ENCODE assay signal across 1 cellular context in genomic region chr20:32490942-32491763, GRCh38.
TF ChIP-seq lines count a peak whose summit lies in the region.

No MANE protein-coding gene starts in this region.

TF ChIP-seq in IMR-90, 13 proteins besides CTCF, POLR2A, EP300 and RAD21:
- TF ChIP-seq SMC3 (IDR thresholded peaks at IDR 0.05; ENCODE audit: low read depth, low read length) (no peak), MAZ (IDR thresholded peaks at IDR 0.05; ENCODE audit: borderline replicate concordance, low read depth, low read length) (no peak), RCOR1 (IDR thresholded peaks at IDR 0.05; ENCODE audit: insufficient replicate concordance, low read length) (no peak), FOS (IDR thresholded peaks at IDR 0.05; ENCODE audit: low read depth, low read length) (no peak), BHLHE40 (IDR thresholded peaks at IDR 0.05; ENCODE audit: low read depth, low read length) (no peak), MXI1 (IDR thresholded peaks at IDR 0.05; ENCODE audit: borderline replicate concordance, low read depth, low read length) (no peak), ELK1 (IDR thresholded peaks at IDR 0.05; ENCODE audit: borderline replicate concordance, low read depth, low read length) (no peak)
